8 cellular contexts compared by ENCODE assay signal in genomic region chr14:80055912-80056801, GRCh38.
A peak's percentile ranks its signal among the peaks of the same experiment; 100 is the strongest.
DNase-seq lines count a peak whose midpoint lies in the region; ATAC-seq and TF ChIP-seq lines count a peak whose summit lies in the region.

No MANE protein-coding gene starts in this region.

- H3K27ac ChIP-seq in iPS DF 6.9 (ENCODE audit: low read length) = no peak overlapping the region

- H3K4me3 ChIP-seq in GM12875 (ENCODE audit: low read depth, low read length) = no peak overlapping the region
- no peak overlapping the region for H3K4me3 ChIP-seq in iPS DF 6.9 (ENCODE audit: low read length)

- ATAC-seq in HG03025 (IDR thresholded peaks at IDR 0.05; ENCODE audit: low FRiP score, unreplicated experiment) = no peak

- H3K4me1 ChIP-seq in iPS DF 6.9 (ENCODE audit: control insufficient read depth, insufficient read depth, low read length) = no peaks in the 10 kb centered on the region

- peak; percentile 42; the same call in 1 of the 2 replicates for TF ChIP-seq CTCF in GM12875 (IDR thresholded peaks at IDR 0.05; ENCODE audit: borderline replicate concordance, insufficient read depth, low read depth, low read length)

- no peaks in the 10 kb centered on the region for H3K9me3 ChIP-seq in iPS DF 6.9 (ENCODE audit: control insufficient read depth, insufficient read depth, low read length)

- no peaks in the 10 kb centered on the region for H3K27me3 ChIP-seq in iPS DF 6.9 (ENCODE audit: control insufficient read depth, insufficient read depth, low read length)

- in situ Hi-C loops in ACHN (cut with HindIII; ENCODE audit: low pct_ligation_motif_present, low pct_unique_long_range_greater_than_20kb, low sequenced_read_pairs) = no loop called here

- no CpG with 5 or more reads among the region's 8 CpGs for WGBS in iPS DF 6.9 (ENCODE audit: insufficient coverage, insufficient read length)

- H3K36me3 ChIP-seq in iPS DF 6.9 (ENCODE audit: control insufficient read depth, insufficient read depth, low read length) = no peaks in the 10 kb centered on the region

- DNase-seq in ACHN (peak; percentile 38), NCI-H2171 (lab: John Stamatoyannopoulos, UW) (peak; percentile 21), astrocyte of the hippocampus (ENCODE audit: low read depth, low spot score) (peak; percentile 82), iPS DF 6.9 (ENCODE audit: low read depth, low spot score) (peak; percentile 33), superior temporal gyrus (ENCODE audit: extremely low spot score) (peak; percentile 88), occipital lobe (lab: John Stamatoyannopoulos, UW) (no peak)
